ENCODE assay signal across 13 cellular contexts in genomic region chr1:56573311-56573710, GRCh38. TPM values are rescaled to one million over a fixed set of nuclear protein-coding genes. Genes with fewer than 3 reads are reported as not detected.
A peak's percentile ranks its signal among the peaks of the same experiment; 100 is the strongest.
DNase-seq lines count a peak whose midpoint lies in the region; ATAC-seq, FAIRE-seq and TF ChIP-seq lines count a peak whose summit lies in the region.
"Had no signal": no experiment of that assay in that cellular context is flagged by ENCODE, and none has a peak within 500 bp of the region (broad histone marks: within the 10 kb centered on the region; RNA-seq: fewer than 3 reads in every experiment).

No MANE protein-coding gene starts in this region.

- H3K27me3 ChIP-seq in heart left ventricle = no peaks in the 10 kb centered on the region
- H3K27me3 ChIP-seq in H1 (replicated peaks in 1 of 4; ENCODE audit: control insufficient read depth in 3 of 4, extremely low read depth in 1 of 4, insufficient read depth in 3 of 4, low read length in 3 of 4) = no peaks in the 10 kb centered on the region
- H3K27me3 ChIP-seq in neural progenitor cell = no peaks in the 10 kb centered on the region
- no peaks in the 10 kb centered on the region for H3K27me3 ChIP-seq in vagina

- DNase-seq in heart left ventricle (peak in 2 of 5 donors; percentile 36 to 44), left ventricle myocardium superior (no peak), H1 (ENCODE audit: low read depth in 1 of 2, low spot score in 2 of 2) (no peak), neural progenitor cell (ENCODE audit: low spot score) (no peak), vagina (ENCODE audit: extremely low spot score in 2 of 2) (no peak), posterior vena cava (ENCODE audit: low spot score) (no peak)
- no peak for DNase-seq in stimulated activated naive B cell treated with anti-CD40 and anti-IgM and Interleukin-4, amounts not matched to agents 10 μg/mL and 1 μg/mL and 100 μg/mL, for 72 hours
- DNase-seq: naive B cell; NCI-H1436; stimulated activated naive CD4-positive, alpha-beta T cell had no signal

- no peaks in the 10 kb centered on the region for H3K36me3 ChIP-seq in heart left ventricle
- peaks cover 0 to 6% (median 0%) of the 10 kb centered on the region in 4 experiments; a peak in 1 of 8 replicates for H3K36me3 ChIP-seq in H1 (ENCODE audit: control insufficient read depth in 2 of 4, insufficient read depth in 4 of 4, low read length in 3 of 4)
- H3K36me3 ChIP-seq in neural progenitor cell = no peaks in the 10 kb centered on the region
- H3K36me3 ChIP-seq in vagina = no peaks in the 10 kb centered on the region

- H2BK20ac ChIP-seq in H1 (ENCODE audit: low read length) = no peak overlapping the region; the same call in 1 of the 2 replicates

- no peak overlapping the region for H2BK120ac ChIP-seq in H1 (replicated peaks; ENCODE audit: low read depth, low read length)

- H3K4me3 Mint-ChIP-seq in neural progenitor cell = no peak overlapping the region
- H3K4me3 Mint-ChIP-seq in stimulated activated naive B cell treated with anti-CD40 and anti-IgM and Interleukin-4, amounts not matched to agents 10 μg/mL and 1 μg/mL and 100 μg/mL, for 72 hours = no peak overlapping the region
- H3K4me3 Mint-ChIP-seq: naive B cell had no signal

- H3K4me1 ChIP-seq in heart left ventricle = peaks cover 9 to 73% (median 61%) of the 10 kb centered on the region in 12 donors
- peaks cover 5 to 24% (median 18%) of the 10 kb centered on the region in 4 experiments; a peak in 6 of 7 replicates for H3K4me1 ChIP-seq in H1 (replicated peaks in 1 of 4; ENCODE audit: control insufficient read depth in 3 of 4, insufficient read depth in 4 of 4, low read length in 3 of 4)
- H3K4me1 ChIP-seq in neural progenitor cell = peaks cover 37% of the 10 kb centered on the region
- H3K4me1 ChIP-seq in vagina = peaks cover 59% of the 10 kb centered on the region

- 5 to 21% (median 12%) methylated on average over 4 of the region's 4 CpGs for WGBS in heart left ventricle, 4 donors
- WGBS in H1 (ENCODE audit: extremely low coverage in 1 of 2, insufficient coverage in 1 of 2, insufficient read length in 1 of 2, insufficient replicate concordance in 2 of 2, low coverage in 1 of 2, low lambda C conversion rate in 2 of 2, missing lambda C conversion rate in 1 of 2), 2 experiments = 94% methylated on average over 4 of the region's 4 CpGs; no CpG with 5 or more reads in 1 of the 2 experiments

- no peak for TF ChIP-seq EP300 in H1 (IDR thresholded peaks at IDR 0.05; ENCODE audit: borderline replicate concordance in 1 of 2, low read depth in 2 of 2, low read length in 2 of 2)

- H3K4me3 ChIP-seq in heart left ventricle (peak overlapping the region in 9 of 12 donors; percentile 20 to 99 (median 94)), H1 (ENCODE audit: extremely low read depth in 1 of 4, insufficient read depth in 2 of 4, low read depth in 3 of 4, low read length in 4 of 4) (no peak overlapping the region), neural progenitor cell (no peak overlapping the region), vagina (peak overlapping the region; percentile 30 to 90)

- peak overlapping the region; percentile 45; the same call in 1 of the 2 replicates for H2BK5ac ChIP-seq in H1 (ENCODE audit: low read depth, low read length)

- H3K9ac ChIP-seq in H1 (replicated peaks in 1 of 4; ENCODE audit: extremely low read depth in 1 of 4, low read depth in 3 of 4, low read length in 3 of 4) (no peak overlapping the region), neural progenitor cell (no peak overlapping the region)

- peaks cover 22% of the 10 kb centered on the region for H3F3A ChIP-seq in neural progenitor cell (ENCODE audit: low read depth)

- no peak overlapping the region for H2AFZ ChIP-seq in H1 (ENCODE audit: low read length)
- no peak overlapping the region for H2AFZ ChIP-seq in neural progenitor cell (replicated peaks)

- TF ChIP-seq POLR2A in heart left ventricle (IDR thresholded peaks at IDR 0.05) (no peak), H1 (IDR thresholded peaks at IDR 0.05; ENCODE audit: control extremely low read depth in 1 of 2, low read depth in 2 of 2, low read length in 2 of 2) (no peak), vagina (IDR thresholded peaks at IDR 0.05) (no peak)

- H3K4ac ChIP-seq in H1 (replicated peaks; ENCODE audit: insufficient read length, low read depth, low read length) = peak overlapping the region; percentile 11

- H2AK5ac ChIP-seq in H1 (ENCODE audit: low read depth, low read length) = no peak overlapping the region

- no peak for FAIRE-seq in H1 (lab: Jason Lieb, UNC)
- FAIRE-seq: G401.6, RCC 7860 had no signal

- no peaks in the 10 kb centered on the region for H3K9me3 Mint-ChIP-seq in neural progenitor cell
- H3K9me3 Mint-ChIP-seq in stimulated activated naive B cell treated with anti-CD40 and anti-IgM and Interleukin-4, amounts not matched to agents 10 μg/mL and 1 μg/mL and 100 μg/mL, for 72 hours = no peaks in the 10 kb centered on the region
- H3K9me3 Mint-ChIP-seq: naive B cell had no signal

- no peak overlapping the region for H3K14ac ChIP-seq in H1 (ENCODE audit: insufficient read length)

- no peak overlapping the region for H2BK12ac ChIP-seq in H1 (ENCODE audit: low read depth, low read length)

- POLR2A ChIA-PET in H1 (lab: Charles Lee; ENCODE audit: partially characterized antibody) = interaction anchor here (3.3 kb wide), 1 partner anchor 9 kb away, joined by 18 read pairs; no protein-coding TSS in a partner anchor

- H3K9me3 ChIP-seq in heart left ventricle = no peaks in the 10 kb centered on the region
- H3K9me3 ChIP-seq in H1 (ENCODE audit: insufficient read depth in 2 of 2, low read depth in 1 of 2, low read length in 1 of 2) = no peaks in the 10 kb centered on the region
- H3K9me3 ChIP-seq in neural progenitor cell (ENCODE audit: low read depth) = no peaks in the 10 kb centered on the region
- H3K9me3 ChIP-seq in vagina = no peaks in the 10 kb centered on the region

- peaks cover 6 to 13% of the 10 kb centered on the region in 2 experiments for H4K20me1 ChIP-seq in H1 (replicated peaks in 1 of 2; ENCODE audit: control insufficient read depth in 1 of 2, insufficient read depth in 2 of 2, low read length in 2 of 2)
- H4K20me1 ChIP-seq in neural progenitor cell (ENCODE audit: low read depth) = peaks cover 97% of the 10 kb centered on the region

- intact Hi-C loops in heart left ventricle (cut with DNase I) (loop anchor here in 6 of 10 donors (5.0 to 10.0 kb wide), 10 partner anchors 36 to 509 kb away; no protein-coding TSS in a partner anchor), left ventricle myocardium superior (cut with micrococcal nuclease) (loop anchor here (10.0 kb wide), 1 partner anchor 59 kb away; no protein-coding TSS in a partner anchor), vagina (cut with DNase I) (loop anchor here (10.0 kb wide), 1 partner anchor 119 kb away; no protein-coding TSS in a partner anchor), posterior vena cava (cut with DNase I) (no loop called here)

- peak overlapping the region; percentile 12 to 95 (median 49) for H3K27ac ChIP-seq in heart left ventricle
- no peak overlapping the region for H3K27ac ChIP-seq in H1 (ENCODE audit: low read depth, low read length)
- no peak overlapping the region for H3K27ac ChIP-seq in neural progenitor cell
- peak overlapping the region; percentile 73 for H3K27ac ChIP-seq in vagina

- peaks cover 68 to 99% of the 10 kb centered on the region in 2 experiments for H3K79me2 ChIP-seq in H1 (ENCODE audit: control insufficient read depth in 1 of 2, insufficient read depth in 2 of 2, low read length in 2 of 2)
- H3K79me2 ChIP-seq in neural progenitor cell (ENCODE audit: low read depth) = peaks cover 100% of the 10 kb centered on the region

- 0 out of 2 replicates have a peak, but pooled peaks cover 3% of the 10 kb centered on the region for H3K79me1 ChIP-seq in H1 (ENCODE audit: low read depth, low read length)

- no peak overlapping the region for H3K56ac ChIP-seq in H1 (replicated peaks; ENCODE audit: insufficient read length, low read depth, low read length)

- H4K8ac ChIP-seq in H1 (ENCODE audit: extremely low read depth, insufficient read depth, low read length) = no peak overlapping the region

- ATAC-seq in heart left ventricle = no peak
- no peak for ATAC-seq in left ventricle myocardium superior
- ATAC-seq in HG02678 (IDR thresholded peaks at IDR 0.05; ENCODE audit: unreplicated experiment) = no peak
- ATAC-seq in stimulated activated naive B cell treated with anti-CD40 and anti-IgM and Interleukin-4, amounts not matched to agents 10 μg/mL and 1 μg/mL and 100 μg/mL, for 72 hours (replicated peaks) = no peak

- no peak overlapping the region for H3K23ac ChIP-seq in H1 (ENCODE audit: insufficient read length)

- no peak overlapping the region for H3K27ac Mint-ChIP-seq in neural progenitor cell
- H3K27ac Mint-ChIP-seq in stimulated activated naive B cell treated with anti-CD40 and anti-IgM and Interleukin-4, amounts not matched to agents 10 μg/mL and 1 μg/mL and 100 μg/mL, for 72 hours = no peak overlapping the region
- H3K27ac Mint-ChIP-seq: naive B cell had no signal

- H3K4me1 Mint-ChIP-seq in neural progenitor cell = peaks cover 54% of the 10 kb centered on the region
- peaks cover 14 to 32% of the 10 kb centered on the region in 2 donors for H3K4me1 Mint-ChIP-seq in stimulated activated naive B cell treated with anti-CD40 and anti-IgM and Interleukin-4, amounts not matched to agents 10 μg/mL and 1 μg/mL and 100 μg/mL, for 72 hours

- no peak for TF ChIP-seq RAD21 in H1 (IDR thresholded peaks at IDR 0.05 in 1 of 2, conservative IDR thresholded peaks at IDR 0.05 in 1 of 2; ENCODE audit: low read depth in 2 of 2, low read length in 2 of 2)

- H4K91ac ChIP-seq in H1 (replicated peaks; ENCODE audit: insufficient read length, low read length) = no peak overlapping the region

- no peak overlapping the region for H2BK15ac ChIP-seq in H1 (ENCODE audit: low read length)

- H3K36me3 Mint-ChIP-seq in neural progenitor cell = peaks cover 9% of the 10 kb centered on the region
- H3K36me3 Mint-ChIP-seq in stimulated activated naive B cell treated with anti-CD40 and anti-IgM and Interleukin-4, amounts not matched to agents 10 μg/mL and 1 μg/mL and 100 μg/mL, for 72 hours = no peaks in the 10 kb centered on the region
- H3K36me3 Mint-ChIP-seq: naive B cell had no signal

- H3K27me3 Mint-ChIP-seq in neural progenitor cell (ENCODE audit: insufficient read depth, low read depth) = peaks cover 2% of the 10 kb centered on the region
- peaks cover 0 to 6% of the 10 kb centered on the region in 2 donors for H3K27me3 Mint-ChIP-seq in stimulated activated naive B cell treated with anti-CD40 and anti-IgM and Interleukin-4, amounts not matched to agents 10 μg/mL and 1 μg/mL and 100 μg/mL, for 72 hours
- H3K27me3 Mint-ChIP-seq: naive B cell had no signal

- CTCF ChIA-PET in H1 (lab: Charles Lee; ENCODE audit: partially characterized antibody) = interaction anchor here (1.0 kb wide), 1 partner anchor 102 kb away, joined by 3 read pairs; no protein-coding TSS in a partner anchor

- peaks cover 6% of the 10 kb centered on the region for H3K23me2 ChIP-seq in H1 (ENCODE audit: low read depth, low read length)

- no peak for TF ChIP-seq CTCF in heart left ventricle (IDR thresholded peaks at IDR 0.05)
- TF ChIP-seq CTCF in H1 (IDR thresholded peaks at IDR 0.05; ENCODE audit: control extremely low read depth in 1 of 3, insufficient read depth in 1 of 3, low read depth in 1 of 3, low read length in 3 of 3) = no peak
- no peak for TF ChIP-seq CTCF in neural progenitor cell (IDR thresholded peaks at IDR 0.05)
- TF ChIP-seq CTCF in vagina (IDR thresholded peaks at IDR 0.05) = no peak

- peak overlapping the region; percentile 1 to 30; a peak in 3 of 4 replicates for H3K4me2 ChIP-seq in H1 (ENCODE audit: insufficient read depth in 1 of 2, low read depth in 2 of 2, low read length in 2 of 2)
- peak overlapping the region; percentile 41 for H3K4me2 ChIP-seq in neural progenitor cell

- H4K5ac ChIP-seq in H1 (ENCODE audit: insufficient read length, low read depth, low read length) = no peak overlapping the region

- H3K18ac ChIP-seq in H1 (ENCODE audit: extremely low read depth, low read length) = no peak overlapping the region

RNA-seq across cellular contexts. Expression of gene PLPP3, which starts 6.1 kb away (rescaled TPM):
- total RNA-seq in heart left ventricle = 100 to 1,000 TPM in 4 of 9 donors, 10 to 100 TPM in 5; 75.8 to 221 (median 97.8) TPM
- polyA plus RNA-seq in heart left ventricle = 10 to 100 TPM; 17.1 to 89.6 TPM
- 140 TPM for total RNA-seq in left ventricle myocardium superior
- 30.6 and 33.2 TPM in 2 replicates for total RNA-seq in H1 (2021; fragmentation: NEBNext Ultra II Directional; extraction: Animal tissue kit (Norgen Biotek cat#: 25700))
- polyA plus RNA-seq in H1 (2011; rRNA removed) = 40.4 and 42.0 TPM in 2 replicates
- 38.1 TPM for polyA plus RNA-seq in H1 (2011; cell fraction: cytosol; rRNA removed)
- polyA plus RNA-seq in H1 (2011; cell fraction: nucleus; rRNA removed) = 53.1 TPM
- polyA plus RNA-seq in H1 (2012, experiment 1 of 2) = 25.9 to 27.9 TPM (median 26.2 TPM) in 4 replicates
- 7.0 TPM for polyA plus RNA-seq in H1 (2012, experiment 2 of 2)
- polyA plus RNA-seq in H1 (2013, experiment 1 of 2) = 66.2 TPM
- polyA plus RNA-seq in H1 (2013, experiment 2 of 2) = 62.3 TPM
- 55.8 and 62.3 TPM in 2 replicates for polyA minus RNA-seq in H1 (2011; rRNA and poly(A)+ RNA removed)
- polyA minus RNA-seq in H1 (2011; cell fraction: cytosol; rRNA and poly(A)+ RNA removed) = 33.3 TPM
- polyA minus RNA-seq in H1 (2011; cell fraction: nucleus; rRNA and poly(A)+ RNA removed) = 80.3 TPM
- 28.5 and 32.8 TPM in 2 replicates for total RNA-seq in neural progenitor cell (ENCODE audit: low replicate concordance)
- 236 TPM for total RNA-seq in vagina
- 100 to 1,000 TPM; 141 to 173 TPM for total RNA-seq in posterior vena cava

Comparison
In these comparisons a context has a peak if more than half of its experiments do, and no peak if none do; other contexts are left out.
1. H3K27ac ChIP-seq: peak in heart left ventricle (12 of 12) and vagina (single experiment); none in H1 (single experiment) and neural progenitor cell (single experiment).
2. H3K4me3 ChIP-seq: peak in heart left ventricle (9 of 12) and vagina (2 of 2); none in H1 (0 of 4) and neural progenitor cell (single experiment).
3. intact Hi-C loops: an anchor here in heart left ventricle (5.0 to 10.0 kb wide), left ventricle myocardium superior (10.0 kb wide) and vagina (10.0 kb wide); none called in posterior vena cava.